Comparison of ENCODE assay signal across 11 cellular contexts in genomic region chr14:63717704-63718103, GRCh38. TPM values are rescaled to one million over a fixed set of nuclear protein-coding genes. Genes with fewer than 3 reads are reported as not detected.
DNase-seq lines count a peak whose midpoint lies in the region; ATAC-seq, FAIRE-seq and TF ChIP-seq lines count a peak whose summit lies in the region.
"Had no signal": no experiment of that assay in that cellular context is flagged by ENCODE, and none has a peak within 500 bp of the region (broad histone marks: within the 10 kb centered on the region; RNA-seq: fewer than 3 reads in every experiment).

No MANE protein-coding gene starts in this region.

- no peak for TF ChIP-seq POLR2A in GM12892 (IDR thresholded peaks at IDR 0.05; ENCODE audit: low read depth, low read length)

- no peak for ATAC-seq in GM19395 (IDR thresholded peaks at IDR 0.05; ENCODE audit: unreplicated experiment)
- ATAC-seq: body of pancreas; stimulated activated effector memory CD8-positive, alpha-beta T cell treated with anti-CD3 and anti-CD28 coated beads, Interleukin-12 subunit alpha, Interleukin-12 subunit beta, amount 100 ng/mL, for 72 hours had no signal

- peak; percentile 20 for DNase-seq in NCI-H1436 (lab: John Stamatoyannopoulos, UW)
- DNase-seq in NCI-H1436 treated with DMSO at 0.1 percent for 48 hours (lab: John Stamatoyannopoulos, UW) = no peak
- peak; percentile 64 for DNase-seq in HTR-8/SVneo (ENCODE audit: insufficient read length, low spot score)
- DNase-seq in SK-N-DZ (ENCODE audit: low spot score) = peak; percentile 11
- DNase-seq in iPS-NIHi11 (ENCODE audit: low spot score) = peak; percentile 10
- no peak for DNase-seq in epidermal melanocyte (ENCODE audit: insufficient read length, low spot score)
- DNase-seq in GM12892 (ENCODE audit: insufficient read length) = no peak
- DNase-seq: body of pancreas, MG63 had no signal

- FAIRE-seq in HTR-8/SVneo (lab: Jason Lieb, UNC) = peak; percentile 72
- FAIRE-seq in GM12892 (lab: Jason Lieb, UNC) = no peak

RNA-seq across cellular contexts. Expression of gene SGPP1, which starts 10.2 kb away (rescaled TPM):
- 10.6 and 14.6 TPM in 2 replicates for polyA plus RNA-seq in SK-N-DZ (2014; cell fraction: cytosol; rRNA removed)
- 5.5 and 6.5 TPM in 2 replicates for polyA plus RNA-seq in SK-N-DZ (2014; cell fraction: nucleus; rRNA removed)
- 16.6 TPM for polyA plus RNA-seq in GM12892 (2012; ENCODE audit: missing spikeins)

Comparison
In these comparisons a context has a peak if more than half of its experiments do, and no peak if none do; other contexts are left out.
1. DNase-seq: peak in NCI-H1436 (single experiment), HTR-8/SVneo (single experiment), SK-N-DZ (single experiment) and iPS-NIHi11 (single experiment); none in NCI-H1436 treated with DMSO at 0.1 percent for 48 hours (single experiment), epidermal melanocyte (single experiment) and GM12892 (single experiment).